In genomic region chr3:194573680-194574437, GRCh38 we compare ENCODE assay signal across 9 cellular contexts. TPM values are rescaled to one million over a fixed set of nuclear protein-coding genes. Genes with fewer than 3 reads are reported as not detected.
DNase-seq lines count a peak whose midpoint lies in the region; ATAC-seq, FAIRE-seq and TF ChIP-seq lines count a peak whose summit lies in the region.
"Had no signal": no experiment of that assay in that cellular context is flagged by ENCODE, and none has a peak within 500 bp of the region (broad histone marks: within the 10 kb centered on the region; RNA-seq: fewer than 3 reads in every experiment).

No MANE protein-coding gene starts in this region.

- 0 out of 2 replicates have a peak overlapping the region, but pooled peaks have one; percentile 15 for H2AFZ ChIP-seq in GM12878 (ENCODE audit: control insufficient read depth, low read depth, low read length)

- DNase-seq in COR-L47 (lab: John Stamatoyannopoulos, UW) (peak; percentile 55), RKO (ENCODE audit: low spot score) (peak; percentile 41), GM12878 (ENCODE audit: low read depth, low spot score) (no peak), islet precursor cell (peak; percentile 68)
- DNase-seq in stimulated activated naive B cell treated with anti-CD40 and anti-IgM and Interleukin-4, amounts not matched to agents 10 μg/mL and 1 μg/mL and 100 μg/mL, for 72 hours = peak; percentile 11

- peaks cover 20 to 24% of the 10 kb centered on the region in 2 donors for H3K4me1 Mint-ChIP-seq in stimulated activated naive B cell treated with anti-CD40 and anti-IgM and Interleukin-4, amounts not matched to agents 10 μg/mL and 1 μg/mL and 100 μg/mL, for 72 hours

- no peaks in the 10 kb centered on the region for H3K27me3 ChIP-seq in GM12878 (replicated peaks in 1 of 2; ENCODE audit: control insufficient read depth in 2 of 2, insufficient read depth in 2 of 2, low read length in 1 of 2)
- H3K27me3 ChIP-seq: SJSA1 had no signal

- intact Hi-C loops in GM12878 (cut with micrococcal nuclease; ENCODE audit: unreplicated experiment) = loop anchor here (1.0 kb wide), 1 partner anchor 102 kb away; no protein-coding TSS in a partner anchor

- no peak overlapping the region for H3K9ac ChIP-seq in GM12878 (ENCODE audit: control insufficient read depth, insufficient read depth, low read length)

- H3K9me3 ChIP-seq in GM12878 (replicated peaks; ENCODE audit: control insufficient read depth, insufficient read depth, low read length) = no peaks in the 10 kb centered on the region; the same call in 2 of the 3 replicates
- H3K9me3 ChIP-seq: SJSA1 had no signal

- no peaks in the 10 kb centered on the region for H3K9me3 Mint-ChIP-seq in stimulated activated naive B cell treated with anti-CD40 and anti-IgM and Interleukin-4, amounts not matched to agents 10 μg/mL and 1 μg/mL and 100 μg/mL, for 72 hours

- 39% methylated on average over 10 of the region's 10 CpGs for WGBS in GM12878 (ENCODE audit: insufficient coverage, insufficient replicate concordance, low lambda C conversion rate, missing lambda C conversion rate)

- H3K4me3 Mint-ChIP-seq in stimulated activated naive B cell treated with anti-CD40 and anti-IgM and Interleukin-4, amounts not matched to agents 10 μg/mL and 1 μg/mL and 100 μg/mL, for 72 hours = no peak overlapping the region

- peaks cover 30 to 43% of the 10 kb centered on the region in 2 donors for H3K27me3 Mint-ChIP-seq in stimulated activated naive B cell treated with anti-CD40 and anti-IgM and Interleukin-4, amounts not matched to agents 10 μg/mL and 1 μg/mL and 100 μg/mL, for 72 hours

- in situ Hi-C loops in GM12878 (cut with MboI) = no loop called here

- RAD21 ChIA-PET in GM12878 (lab: Charles Lee; ENCODE audit: unreplicated experiment) = interaction anchor here (0.8 to 4.0 kb wide), 9 partner anchors 12 to 127 kb away, joined by 3 to 67 read pairs (median 5); no protein-coding TSS in a partner anchor

- TF ChIP-seq EP300 in GM12878 (IDR thresholded peaks at IDR 0.05; ENCODE audit: borderline replicate concordance in 1 of 2, control insufficient read depth in 1 of 2, low read depth in 2 of 2, low read length in 2 of 2) = no peak

- H3K36me3 ChIP-seq in GM12878 (ENCODE audit: control insufficient read depth in 2 of 2, insufficient read depth in 2 of 2, low read length in 1 of 2) = no peaks in the 10 kb centered on the region
- H3K36me3 ChIP-seq: SJSA1 had no signal

- BruUV-seq in GM12878 (replicated peaks; lab: Mats Ljungman, UMichigan) = no TSS peak

- POLR2A ChIA-PET in GM12878 (lab: Charles Lee) = interaction anchor here (0.6 to 1.5 kb wide), 2 partner anchors 100 to 101 kb away, joined by 4 to 5 read pairs; no protein-coding TSS in a partner anchor

- no peak overlapping the region for H3K4me2 ChIP-seq in GM12878 (ENCODE audit: control insufficient read depth, insufficient read depth)

- no peaks in the 10 kb centered on the region; the same call in 1 of the 2 replicates for H3K4me1 ChIP-seq in GM12878 (ENCODE audit: control insufficient read depth, insufficient read depth, low read length)

- H3K79me2 ChIP-seq in GM12878 (ENCODE audit: control insufficient read depth, insufficient read depth, low read length) = no peaks in the 10 kb centered on the region

- ATAC-seq in GM19351 (IDR thresholded peaks at IDR 0.05; ENCODE audit: unreplicated experiment) (peak; percentile 95), HG03571 (IDR thresholded peaks at IDR 0.05; ENCODE audit: unreplicated experiment) (peak; percentile 78), GM12878 (peak; percentile 97), HG02938 (IDR thresholded peaks at IDR 0.05; ENCODE audit: unreplicated experiment) (no peak)
- peak; percentile 94 to 95 for ATAC-seq in stimulated activated naive B cell treated with anti-CD40 and anti-IgM and Interleukin-4, amounts not matched to agents 10 μg/mL and 1 μg/mL and 100 μg/mL, for 72 hours (replicated peaks)

- H4K20me1 ChIP-seq in GM12878 (ENCODE audit: control insufficient read depth, insufficient read depth) = no peaks in the 10 kb centered on the region

- peak; percentile 23 for FAIRE-seq in GM12878 (lab: Jason Lieb, UNC)

- TF ChIP-seq RAD21 in GM12878 (IDR thresholded peaks at IDR 0.05; ENCODE audit: insufficient read depth, low read depth, low read length) = peak; percentile 83

- no peak overlapping the region for H3K4me3 ChIP-seq in GM12878
- H3K4me3 ChIP-seq: SJSA1 had no signal

- SMC1A ChIA-PET in GM12878 (lab: Charles Lee; ENCODE audit: uncharacterized antibody, unreplicated experiment) = interaction anchor here (0.6 to 7.4 kb wide), 11 partner anchors 25 to 243 kb away, joined by 3 to 110 read pairs (median 4); no protein-coding TSS in a partner anchor

- no peak overlapping the region for H3K27ac ChIP-seq in GM12878 (ENCODE audit: control insufficient read depth, insufficient read depth)
- H3K27ac ChIP-seq: SJSA1 had no signal

- H3K27ac Mint-ChIP-seq in stimulated activated naive B cell treated with anti-CD40 and anti-IgM and Interleukin-4, amounts not matched to agents 10 μg/mL and 1 μg/mL and 100 μg/mL, for 72 hours = no peak overlapping the region

- peak; percentile 69 to 78 (median 75) for TF ChIP-seq CTCF in GM12878 (IDR thresholded peaks at IDR 0.05 in 2 of 3, conservative IDR thresholded peaks at IDR 0.05 in 1 of 3; ENCODE audit: control insufficient read depth in 2 of 3, extremely low read depth in 1 of 3, insufficient read depth in 1 of 3, low read depth in 3 of 3, low read length in 3 of 3)

- CTCF ChIA-PET in GM12878 (lab: Yijun Ruan, JAX) = interaction anchor here (0.6 to 12.6 kb wide), 14 partner anchors 10 to 229 kb away, joined by 3 to 237 read pairs (median 5); no protein-coding TSS in a partner anchor

- H3K36me3 Mint-ChIP-seq in stimulated activated naive B cell treated with anti-CD40 and anti-IgM and Interleukin-4, amounts not matched to agents 10 μg/mL and 1 μg/mL and 100 μg/mL, for 72 hours = no peaks in the 10 kb centered on the region

- TF ChIP-seq POLR2A in GM12878 (IDR thresholded peaks at IDR 0.05; ENCODE audit: low read depth, low read length) = no peak

TF ChIP-seq in GM12878, 131 proteins besides CTCF, POLR2A, EP300 and RAD21:
- TF ChIP-seq YY1 (IDR thresholded peaks at IDR 0.05; ENCODE audit: low read depth, low read length) (0 out of 2 replicates have a peak, but pooled peaks have one; percentile 30), SMC3 (IDR thresholded peaks at IDR 0.05; ENCODE audit: borderline replicate concordance, low read length) (peak; percentile 77), TCF12 (IDR thresholded peaks at IDR 0.05; ENCODE audit: low read depth, low read length) (peak; percentile 60; the same call in 1 of the 2 replicates), ZNF592 (IDR thresholded peaks at IDR 0.05) (no peak)

RNA-seq across cellular contexts. Expression of gene TMEM44, which starts 59.4 kb away (rescaled TPM):
- total RNA-seq in GM12878 (2013; cell fraction: nucleolus; rRNA removed) = 9.1 and 10.0 TPM in 2 replicates
- total RNA-seq in GM12878 (2014; rRNA removed) (4.0 and 7.6 TPM in 2 replicates), GM12878 (2014; rRNA removed; fragmentation: Illumina TruSeq; extraction: Trizol) (2.9 and 3.1 TPM in 2 replicates), GM12878 (2021) (7.3 and 8.4 TPM in 2 replicates)
- 4.9 TPM for polyA plus RNA-seq in GM12878 (2011; ENCODE audit: low read depth)
- polyA plus RNA-seq in GM12878 (2011; rRNA removed) (0.57 and 0.69 TPM in 2 replicates), GM12878 (2014; fragmentation: Illumina TruSeq; extraction: Trizol) (2.9 and 4.9 TPM in 2 replicates), GM12878 (2014; fragmentation: Nextera tagmentation; extraction: Ambion mirVana) (1 to 10 TPM in 1 of 2 experiments, under 1 TPM in 1; 0.89 to 1.1 TPM), GM12878 (2014; rRNA removed) (7.7 and 8.3 TPM in 2 replicates), GM12878 (2016; fragmentation: Nextera tagmentation; extraction: Ambion mirVana) (1 to 10 TPM; 1.9 to 4.1 TPM)
- polyA plus RNA-seq in GM12878 (2011; cell fraction: cytosol; rRNA removed) = 1.1 and 1.2 TPM in 2 replicates
- polyA plus RNA-seq in GM12878 (2011; cell fraction: nucleus; rRNA removed) = 5.0 and 5.2 TPM in 2 replicates
- 6.6 and 7.0 TPM in 2 replicates for polyA plus RNA-seq in GM12878 (2012)
- 0.51 and 2.2 TPM in 2 replicates for polyA minus RNA-seq in GM12878 (2011; rRNA and poly(A)+ RNA removed)
- 1.3 TPM in 1 of 2 replicates, not detected in the other for polyA minus RNA-seq in GM12878 (2011; cell fraction: cytosol; rRNA and poly(A)+ RNA removed)
- polyA minus RNA-seq in GM12878 (2011; cell fraction: nucleus; rRNA and poly(A)+ RNA removed) = 1.1 and 1.5 TPM in 2 replicates
